30 cellular contexts compared by ENCODE assay signal in the genomic region with DNA sequence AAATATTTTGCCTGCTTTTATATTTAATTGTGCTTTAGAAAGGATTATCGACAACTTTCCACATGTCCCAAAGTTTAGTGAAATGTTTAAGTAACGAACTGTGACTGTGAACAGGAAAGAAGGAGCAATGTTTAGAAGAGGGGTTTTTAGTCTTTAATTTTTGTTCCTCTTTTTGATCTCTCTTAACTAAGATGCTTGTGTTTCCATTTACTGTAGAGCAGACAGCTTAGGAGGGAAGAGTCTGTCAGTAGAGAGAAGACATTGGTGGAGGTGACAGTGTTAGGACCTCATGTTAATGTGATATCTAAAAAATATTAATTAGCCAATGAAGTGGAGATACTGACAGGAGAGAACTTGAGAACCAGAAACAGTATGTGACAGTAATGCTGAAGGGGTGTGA.
"Had no signal": no experiment of that assay in that cellular context is flagged by ENCODE, and none has a peak within 500 bp of the region (broad histone marks: within the 10 kb centered on the region; RNA-seq: fewer than 3 reads in every experiment).

No MANE protein-coding gene starts in this region.

- H3K27ac ChIP-seq: epithelial cell of prostate, gastroesophageal sphincter, heart left ventricle, hepatocyte, left lung, prostate gland, right atrium auricular region, stomach, thyroid gland, vagina had no signal

- H3K4me1 ChIP-seq: gastroesophageal sphincter, heart left ventricle, left lung, prostate gland, right atrium auricular region, stomach, thyroid gland, vagina had no signal

- H3K4me3 ChIP-seq: dorsolateral prefrontal cortex, gastroesophageal sphincter, heart left ventricle, hepatocyte, left lung, mucosa of descending colon, prostate gland, right atrium auricular region, smooth muscle cell, stomach, thyroid gland, vagina had no signal

- H3K9me3 ChIP-seq: gastroesophageal sphincter, left lung, mucosa of descending colon, prostate gland, right atrium auricular region, stomach, thyroid gland, vagina had no signal

- H3K36me3 Mint-ChIP-seq: mesothelial cell of epicardium, naive B cell had no signal

- H3K36me3 ChIP-seq: gastroesophageal sphincter, heart left ventricle, left lung, prostate gland, right atrium auricular region, stomach, thyroid gland, vagina had no signal

- ATAC-seq: esophagus mucosa, gastroesophageal sphincter, heart left ventricle, left cardiac atrium, left lung, mucosa of descending colon, sciatic nerve had no signal

- H3K4me1 Mint-ChIP-seq: nephron progenitor cell had no signal

- H3K4me3 Mint-ChIP-seq: endodermal cell, mesothelial cell of epicardium, naive B cell, nephron progenitor cell had no signal

- DNase-seq: dorsolateral prefrontal cortex; effector CD8-positive, alpha-beta T cell; endodermal cell; foreskin fibroblast; heart left ventricle; left cardiac atrium; left lung; mesenchymal stem cell; mucosa of descending colon; naive B cell; nephron progenitor cell; nucleus accumbens; stimulated activated CD4-positive, alpha-beta T cell treated with anti-CD3 and anti-CD28 coated beads, Interleukin-12 subunit alpha, Interleukin-12 subunit beta, amount 100 ng/mL, for 4 hours; stimulated activated CD4-positive, alpha-beta T cell treated with anti-CD3 and anti-CD28 coated beads, Interleukin-1b, Interleukin-23, amount 100 ng/mL, for 48 hours; stimulated activated CD4-positive, alpha-beta T cell treated with anti-CD3 and anti-CD28 coated beads, Interleukin-4, amount 100 ng/mL, for 1 hour; stimulated activated CD8-positive, alpha-beta memory T cell treated with anti-CD3 and anti-CD28 coated beads, Interleukin-4, amount 100 ng/mL, for 48 hours; stimulated activated naive CD4-positive, alpha-beta T cell treated with Interleukin-2 at 50 U/mL for 16 hours; stomach; thyroid gland; trophoblast cell had no signal

- H3K9me3 Mint-ChIP-seq: endodermal cell had no signal

- H3K27me3 ChIP-seq: dorsolateral prefrontal cortex, gastroesophageal sphincter, heart left ventricle, hepatocyte, left lung, right atrium auricular region, stomach, thyroid gland, vagina had no signal

- H3K27ac Mint-ChIP-seq: endodermal cell, mesothelial cell of epicardium, nephron progenitor cell had no signal
